ENCODE assay signal across 28 cellular contexts in the genomic region with DNA sequence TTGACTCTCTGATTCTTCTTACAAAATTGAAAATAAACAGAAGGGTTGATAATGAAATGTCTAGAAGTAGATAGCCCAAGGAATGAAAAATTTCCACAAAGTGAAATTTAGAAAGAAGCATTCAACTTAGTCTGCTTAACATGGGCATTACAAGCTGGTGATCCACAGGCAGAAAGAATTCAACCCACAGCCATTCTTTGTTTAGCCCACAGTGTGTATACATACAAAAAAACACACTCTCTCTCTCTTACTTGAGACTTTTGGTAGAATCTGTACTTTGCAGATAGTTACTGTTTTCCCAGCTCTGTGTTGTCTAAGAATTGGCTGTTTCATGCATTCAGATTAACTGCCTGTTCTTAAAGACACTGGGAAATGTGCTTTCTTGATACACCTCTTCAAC.
"Had no signal": no experiment of that assay in that cellular context is flagged by ENCODE, and none has a peak within 500 bp of the region (broad histone marks: within the 10 kb centered on the region; RNA-seq: fewer than 3 reads in every experiment).

No MANE protein-coding gene starts in this region.

- ATAC-seq: activated T-cell treated with anti-CD3 and anti-CD28 coated beads, Interleukin-2, amount 50 U/mL, for 72 hours had no signal

- H3K27ac Mint-ChIP-seq: activated CD4-positive, alpha-beta memory T cell treated with anti-CD3 and anti-CD28 coated beads, Interleukin-2, amount 10 ng/mL, durations not matched to agents 7 days and 5 days; activated naive CD4-positive, alpha-beta T cell treated with anti-CD3 and anti-CD28 coated beads, Interleukin-2, amount 50 U/mL, for 24 hours; activated naive CD8-positive, alpha-beta T cell treated with anti-CD3 and anti-CD28 coated beads, Interleukin-2, amount 10 ng/mL, durations not matched to agents 7 days and 5 days; activated T-cell treated with anti-CD3 and anti-CD28 coated beads, Interleukin-2, amount 50 U/mL, for 72 hours; activated T-helper 2 cell treated with anti-CD3 and anti-CD28 coated beads, Interferon-gamma antibody, Interleukin-2, Interleukin-4, amounts not matched to agents 10 μg/mL and 5 μg/mL and 100 μg/mL, durations not matched to agents 14 hours and 24 hours and 36 hours had no signal

- H3K4me3 Mint-ChIP-seq: activated CD4-positive, alpha-beta memory T cell treated with anti-CD3 and anti-CD28 coated beads, Interleukin-2, amount 10 ng/mL, durations not matched to agents 7 days and 5 days; activated naive CD4-positive, alpha-beta T cell treated with anti-CD3 and anti-CD28 coated beads, Interleukin-2, amount 50 U/mL, for 24 hours; activated naive CD8-positive, alpha-beta T cell treated with anti-CD3 and anti-CD28 coated beads, Interleukin-2, amount 10 ng/mL, durations not matched to agents 7 days and 5 days; activated T-cell treated with anti-CD3 and anti-CD28 coated beads, Interleukin-2, amount 50 U/mL, for 72 hours had no signal

- DNase-seq: activated CD4-positive, alpha-beta memory T cell treated with anti-CD3 and anti-CD28 coated beads, Interleukin-2, amount 10 ng/mL, durations not matched to agents 7 days and 5 days; activated CD4-positive, alpha-beta T cell treated with anti-CD3 and anti-CD28 coated beads for 1 hour; activated CD4-positive, alpha-beta T cell treated with anti-CD3 and anti-CD28 coated beads for 48 hours; activated CD4-positive, CD25-positive, alpha-beta regulatory T cell; activated gamma-delta T cell; activated naive CD4-positive, alpha-beta T cell treated with Interleukin-2 at 50 U/mL for 16 hours; activated naive CD8-positive, alpha-beta T cell treated with anti-CD3 and anti-CD28 coated beads, Interleukin-2, amount 10 ng/mL, durations not matched to agents 7 days and 5 days; activated T-cell treated with anti-CD3 and anti-CD28 coated beads, Interleukin-2, amount 50 U/mL, for 1 hour; activated T-cell treated with anti-CD3 and anti-CD28 coated beads, Interleukin-2, amount 50 U/mL, for 72 hours; amniotic stem cell; aorta; brain microvascular endothelial cell; central memory CD4-positive, alpha-beta T cell; NCI-H1092 treated with DMSO at 0.1 percent for 48 hours; NCI-H146; NCI-H187 treated with DMSO at 0.1 percent for 48 hours; NCI-H345; NCI-H524 treated with DMSO at 0.1 percent for 48 hours; Peyer's patch; RPMI8226; SIG-M5; SW 1271; T-helper 1 cell; T-helper 2 cell; T-helper 9 cell; WERI-Rb-1 had no signal

- H3K4me1 Mint-ChIP-seq: activated CD4-positive, alpha-beta memory T cell treated with anti-CD3 and anti-CD28 coated beads, Interleukin-2, amount 10 ng/mL, durations not matched to agents 7 days and 5 days; activated naive CD4-positive, alpha-beta T cell treated with anti-CD3 and anti-CD28 coated beads, Interleukin-2, amount 50 U/mL, for 24 hours; activated naive CD8-positive, alpha-beta T cell treated with anti-CD3 and anti-CD28 coated beads, Interleukin-2, amount 10 ng/mL, durations not matched to agents 7 days and 5 days had no signal

- H3K9me3 Mint-ChIP-seq: activated CD4-positive, alpha-beta memory T cell treated with anti-CD3 and anti-CD28 coated beads, Interleukin-2, amount 10 ng/mL, durations not matched to agents 7 days and 5 days; activated naive CD4-positive, alpha-beta T cell treated with anti-CD3 and anti-CD28 coated beads, Interleukin-2, amount 50 U/mL, for 24 hours; activated naive CD8-positive, alpha-beta T cell treated with anti-CD3 and anti-CD28 coated beads, Interleukin-2, amount 10 ng/mL, durations not matched to agents 7 days and 5 days; activated T-cell treated with anti-CD3 and anti-CD28 coated beads, Interleukin-2, amount 50 U/mL, for 72 hours; activated T-helper 2 cell treated with anti-CD3 and anti-CD28 coated beads, Interferon-gamma antibody, Interleukin-2, Interleukin-4, amounts not matched to agents 10 μg/mL and 5 μg/mL and 100 μg/mL, durations not matched to agents 14 hours and 24 hours and 36 hours had no signal

- H3K4me1 ChIP-seq: Peyer's patch had no signal

- H3K36me3 Mint-ChIP-seq: activated naive CD4-positive, alpha-beta T cell treated with anti-CD3 and anti-CD28 coated beads, Interleukin-2, amount 50 U/mL, for 24 hours; activated naive CD8-positive, alpha-beta T cell treated with anti-CD3 and anti-CD28 coated beads, Interleukin-2, amount 10 ng/mL, durations not matched to agents 7 days and 5 days had no signal

- H3K27me3 ChIP-seq: brain microvascular endothelial cell, Peyer's patch had no signal

- H3K4me3 ChIP-seq: Peyer's patch had no signal

- H3K36me3 ChIP-seq: brain microvascular endothelial cell, Peyer's patch, WERI-Rb-1 had no signal

- H3K27ac ChIP-seq: brain microvascular endothelial cell, Peyer's patch, WERI-Rb-1 had no signal

- H3K9me3 ChIP-seq: Peyer's patch had no signal
